Comparison of ENCODE assay signal across 1 cellular context in the genomic region with DNA sequence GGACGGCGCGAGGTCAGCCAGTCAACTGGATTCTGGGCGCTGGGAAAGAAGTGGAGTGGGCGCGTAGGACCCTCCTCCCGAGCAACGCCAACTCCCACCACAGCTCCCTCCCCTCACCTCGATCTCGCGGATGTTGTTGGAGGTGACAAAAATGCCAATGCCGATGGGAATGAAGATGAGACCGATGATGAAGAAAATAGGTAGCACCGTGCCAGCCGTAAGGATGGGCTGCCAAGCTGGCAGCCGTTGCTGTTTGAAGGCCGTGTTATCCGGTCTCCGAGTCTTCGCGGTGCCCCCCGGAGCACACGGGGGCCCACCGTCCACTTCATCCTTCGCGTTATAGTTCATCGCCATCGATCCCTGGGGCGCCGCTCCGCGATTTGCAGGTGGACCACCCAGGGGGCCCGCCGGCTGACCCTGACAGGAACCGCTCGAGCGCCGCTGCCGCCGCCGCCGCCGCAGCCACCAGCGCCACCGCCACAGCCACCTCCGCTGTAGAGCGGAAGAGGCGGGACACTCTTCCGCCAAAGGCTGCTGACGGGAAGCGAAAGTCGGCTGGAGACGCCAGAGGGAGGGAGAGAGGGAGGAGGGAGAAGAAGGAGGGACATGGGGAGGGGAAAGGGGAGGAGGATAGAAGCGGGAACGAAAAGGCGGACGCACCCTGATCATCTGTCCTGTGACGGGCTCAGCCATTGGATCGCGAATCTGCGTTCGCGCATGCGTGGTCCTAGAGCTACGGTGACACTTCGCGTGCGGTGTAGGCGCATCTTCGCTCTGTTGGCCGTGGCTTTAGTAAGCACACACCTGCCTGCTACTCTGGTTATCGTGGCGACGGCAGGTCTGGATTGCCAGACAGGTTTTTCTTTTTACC.
TF ChIP-seq lines count a peak whose summit lies in the region.

A gene (minus strand): TSS at position 508 of the 871 bp plus-strand sequence. CDS start 154 bp downstream, at position 354.

TF ChIP-seq in HepG2, 621 proteins besides CTCF, POLR2A, EP300 and RAD21 (continued from another document and continues in another):
- TF ChIP-seq HMG20B (CRISPR knock-in tag; conservative IDR thresholded peaks at IDR 0.05) (no peak), ZNF552 (CRISPR knock-in tag; IDR thresholded peaks at IDR 0.05; ENCODE audit: borderline replicate concordance) (no peak; the same call in 1 of the 2 replicates), HMG20A (CRISPR knock-in tag; IDR thresholded peaks at IDR 0.05; ENCODE audit: borderline replicate concordance) (0 out of 2 replicates have a peak, but pooled peaks have one; percentile 17), KLF16 (CRISPR knock-in tag; IDR thresholded peaks at IDR 0.05) (peak in 1 of 2 experiments; percentile 72; a peak in 2 of 4 replicates), ETV5 (CRISPR knock-in tag; IDR thresholded peaks at IDR 0.05; ENCODE audit: borderline replicate concordance) (peak; percentile 79), TBX3 (IDR thresholded peaks at IDR 0.05; ENCODE audit: borderline replicate concordance) (peak; percentile 28; the same call in 1 of the 2 replicates), ZNF564 (CRISPR knock-in tag; IDR thresholded peaks at IDR 0.05) (no peak), FOSL2 (CRISPR knock-in tag; IDR thresholded peaks at IDR 0.05) (peak; percentile 20; the same call in 1 of the 2 replicates), ZNF775 (CRISPR knock-in tag; IDR thresholded peaks at IDR 0.05; ENCODE audit: borderline replicate concordance) (peak; percentile 37; the same call in 1 of the 2 replicates), ZNF251 (CRISPR knock-in tag; IDR thresholded peaks at IDR 0.05) (peak; percentile 56; the same call in 1 of the 2 replicates), RBM39 (IDR thresholded peaks at IDR 0.05; ENCODE audit: low read depth, low read length, poor library complexity, severe bottlenecking) (peak; percentile 86), NFYB (CRISPR knock-in tag; IDR thresholded peaks at IDR 0.05) (peak; percentile 72), TAF1 (CRISPR knock-in tag; IDR thresholded peaks at IDR 0.05) (peak; percentile 91), ZNF282 (IDR thresholded peaks at IDR 0.05; ENCODE audit: partially characterized antibody) (no peak), ZSCAN31 (CRISPR knock-in tag; IDR thresholded peaks at IDR 0.05; ENCODE audit: low read depth) (peak; percentile 59; the same call in 1 of the 2 replicates), MEF2D (CRISPR knock-in tag; IDR thresholded peaks at IDR 0.05) (peak; percentile 77), ZNF557 (CRISPR knock-in tag; IDR thresholded peaks at IDR 0.05) (no peak), KMT2A (CRISPR knock-in tag; IDR thresholded peaks at IDR 0.05) (peak; percentile 97), ZNF546 (CRISPR knock-in tag; conservative IDR thresholded peaks at IDR 0.05) (peak; percentile 83; the same call in 1 of the 2 replicates), ZNF335 (CRISPR knock-in tag; IDR thresholded peaks at IDR 0.05) (0 out of 2 replicates have a peak, but pooled peaks have one; percentile 37), SPEN (CRISPR knock-in tag; IDR thresholded peaks at IDR 0.05; ENCODE audit: low read depth) (peak; percentile 90), SOX6 (IDR thresholded peaks at IDR 0.05) (no peak), SOX6 (CRISPR knock-in tag; IDR thresholded peaks at IDR 0.05) (peak; percentile 57; the same call in 1 of the 2 replicates), ZNF556 (CRISPR knock-in tag; IDR thresholded peaks at IDR 0.05; ENCODE audit: borderline replicate concordance) (peak; percentile 63; the same call in 1 of the 2 replicates), FOSL1 (CRISPR knock-in tag; IDR thresholded peaks at IDR 0.05; ENCODE audit: borderline replicate concordance) (no peak), IRX3 (CRISPR knock-in tag; IDR thresholded peaks at IDR 0.05; ENCODE audit: borderline replicate concordance, low read depth) (no peak), STAG1 (CRISPR knock-in tag; IDR thresholded peaks at IDR 0.05) (no peak), TEAD3 (CRISPR knock-in tag; optimal IDR thresholded peaks at IDR 0.05; ENCODE audit: borderline replicate concordance) (peak; percentile 46), PAWR (CRISPR knock-in tag; IDR thresholded peaks at IDR 0.05; ENCODE audit: borderline replicate concordance) (no peak), ZNF232 (CRISPR knock-in tag; IDR thresholded peaks at IDR 0.05; ENCODE audit: borderline replicate concordance) (no peak), FOXJ3 (CRISPR knock-in tag; IDR thresholded peaks at IDR 0.05; ENCODE audit: borderline replicate concordance) (no peak), ZNF160 (CRISPR knock-in tag; IDR thresholded peaks at IDR 0.05) (no peak), ZNF644 (CRISPR knock-in tag; IDR thresholded peaks at IDR 0.05; ENCODE audit: low read depth) (no peak), PRMT3 (CRISPR knock-in tag; IDR thresholded peaks at IDR 0.05; ENCODE audit: borderline replicate concordance, low read depth) (0 out of 2 replicates have a peak, but pooled peaks have one; percentile 57)
- TF ChIP-seq, protein P1, sequence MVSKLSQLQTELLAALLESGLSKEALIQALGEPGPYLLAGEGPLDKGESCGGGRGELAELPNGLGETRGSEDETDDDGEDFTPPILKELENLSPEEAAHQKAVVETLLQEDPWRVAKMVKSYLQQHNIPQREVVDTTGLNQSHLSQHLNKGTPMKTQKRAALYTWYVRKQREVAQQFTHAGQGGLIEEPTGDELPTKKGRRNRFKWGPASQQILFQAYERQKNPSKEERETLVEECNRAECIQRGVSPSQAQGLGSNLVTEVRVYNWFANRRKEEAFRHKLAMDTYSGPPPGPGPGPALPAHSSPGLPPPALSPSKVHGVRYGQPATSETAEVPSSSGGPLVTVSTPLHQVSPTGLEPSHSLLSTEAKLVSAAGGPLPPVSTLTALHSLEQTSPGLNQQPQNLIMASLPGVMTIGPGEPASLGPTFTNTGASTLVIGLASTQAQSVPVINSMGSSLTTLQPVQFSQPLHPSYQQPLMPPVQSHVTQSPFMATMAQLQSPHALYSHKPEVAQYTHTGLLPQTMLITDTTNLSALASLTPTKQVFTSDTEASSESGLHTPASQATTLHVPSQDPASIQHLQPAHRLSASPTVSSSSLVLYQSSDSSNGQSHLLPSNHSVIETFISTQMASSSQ (IDR thresholded peaks at IDR 0.05; ENCODE audit: low read depth), result no peak
- TF ChIP-seq, protein P1 (CRISPR knock-in tag; IDR thresholded peaks at IDR 0.05; ENCODE audit: borderline replicate concordance), result 0 out of 2 replicates have a peak, but pooled peaks have one; percentile 83
- TF ChIP-seq, protein P2, sequence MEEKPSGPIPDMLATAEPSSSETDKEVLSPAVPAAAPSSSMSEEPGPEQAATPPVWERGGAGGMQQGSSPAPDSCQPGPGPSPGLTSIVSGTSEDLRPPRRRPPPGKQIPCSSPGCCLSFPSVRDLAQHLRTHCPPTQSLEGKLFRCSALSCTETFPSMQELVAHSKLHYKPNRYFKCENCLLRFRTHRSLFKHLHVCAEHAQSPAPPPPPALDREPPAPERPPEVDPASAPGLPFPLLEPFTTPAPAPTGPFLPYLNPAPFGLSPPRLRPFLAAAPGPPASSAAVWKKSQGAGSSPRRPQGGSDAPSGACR (CRISPR knock-in tag; IDR thresholded peaks at IDR 0.05), result no peak; the same call in 1 of the 2 replicates
- TF ChIP-seq, protein P3, sequence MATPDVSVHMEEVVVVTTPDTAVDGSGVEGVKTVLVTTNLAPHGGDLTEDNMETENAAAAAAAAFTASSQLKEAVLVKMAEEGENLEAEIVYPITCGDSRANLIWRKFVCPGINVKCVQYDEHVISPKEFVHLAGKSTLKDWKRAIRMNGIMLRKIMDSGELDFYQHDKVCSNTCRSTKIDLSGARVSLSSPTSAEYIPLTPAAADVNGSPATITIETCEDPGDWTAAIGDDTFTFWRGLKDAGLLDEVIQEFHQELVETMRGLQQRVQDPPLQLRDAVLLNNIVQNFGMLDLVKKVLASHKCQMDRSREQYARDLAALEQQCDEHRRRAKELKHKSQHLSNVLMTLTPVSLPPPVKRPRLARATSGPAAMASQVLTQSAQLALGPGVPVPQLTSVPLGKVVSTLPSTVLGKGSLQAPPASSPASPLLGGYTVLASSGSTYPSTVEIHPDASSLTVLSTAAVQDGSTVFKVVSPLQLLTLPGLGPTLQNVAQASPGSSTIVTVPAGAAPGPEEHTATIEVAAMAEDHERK (CRISPR knock-in tag; IDR thresholded peaks at IDR 0.05; ENCODE audit: low read depth), result no peak
- TF ChIP-seq, protein P4, sequence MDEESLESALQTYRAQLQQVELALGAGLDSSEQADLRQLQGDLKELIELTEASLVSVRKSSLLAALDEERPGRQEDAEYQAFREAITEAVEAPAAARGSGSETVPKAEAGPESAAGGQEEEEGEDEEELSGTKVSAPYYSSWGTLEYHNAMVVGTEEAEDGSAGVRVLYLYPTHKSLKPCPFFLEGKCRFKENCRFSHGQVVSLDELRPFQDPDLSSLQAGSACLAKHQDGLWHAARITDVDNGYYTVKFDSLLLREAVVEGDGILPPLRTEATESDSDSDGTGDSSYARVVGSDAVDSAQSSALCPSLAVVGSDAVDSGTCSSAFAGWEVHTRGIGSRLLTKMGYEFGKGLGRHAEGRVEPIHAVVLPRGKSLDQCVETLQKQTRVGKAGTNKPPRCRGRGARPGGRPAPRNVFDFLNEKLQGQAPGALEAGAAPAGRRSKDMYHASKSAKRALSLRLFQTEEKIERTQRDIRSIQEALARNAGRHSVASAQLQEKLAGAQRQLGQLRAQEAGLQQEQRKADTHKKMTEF (CRISPR knock-in tag; IDR thresholded peaks at IDR 0.05), result peak; percentile 90
- TF ChIP-seq, protein P5, sequence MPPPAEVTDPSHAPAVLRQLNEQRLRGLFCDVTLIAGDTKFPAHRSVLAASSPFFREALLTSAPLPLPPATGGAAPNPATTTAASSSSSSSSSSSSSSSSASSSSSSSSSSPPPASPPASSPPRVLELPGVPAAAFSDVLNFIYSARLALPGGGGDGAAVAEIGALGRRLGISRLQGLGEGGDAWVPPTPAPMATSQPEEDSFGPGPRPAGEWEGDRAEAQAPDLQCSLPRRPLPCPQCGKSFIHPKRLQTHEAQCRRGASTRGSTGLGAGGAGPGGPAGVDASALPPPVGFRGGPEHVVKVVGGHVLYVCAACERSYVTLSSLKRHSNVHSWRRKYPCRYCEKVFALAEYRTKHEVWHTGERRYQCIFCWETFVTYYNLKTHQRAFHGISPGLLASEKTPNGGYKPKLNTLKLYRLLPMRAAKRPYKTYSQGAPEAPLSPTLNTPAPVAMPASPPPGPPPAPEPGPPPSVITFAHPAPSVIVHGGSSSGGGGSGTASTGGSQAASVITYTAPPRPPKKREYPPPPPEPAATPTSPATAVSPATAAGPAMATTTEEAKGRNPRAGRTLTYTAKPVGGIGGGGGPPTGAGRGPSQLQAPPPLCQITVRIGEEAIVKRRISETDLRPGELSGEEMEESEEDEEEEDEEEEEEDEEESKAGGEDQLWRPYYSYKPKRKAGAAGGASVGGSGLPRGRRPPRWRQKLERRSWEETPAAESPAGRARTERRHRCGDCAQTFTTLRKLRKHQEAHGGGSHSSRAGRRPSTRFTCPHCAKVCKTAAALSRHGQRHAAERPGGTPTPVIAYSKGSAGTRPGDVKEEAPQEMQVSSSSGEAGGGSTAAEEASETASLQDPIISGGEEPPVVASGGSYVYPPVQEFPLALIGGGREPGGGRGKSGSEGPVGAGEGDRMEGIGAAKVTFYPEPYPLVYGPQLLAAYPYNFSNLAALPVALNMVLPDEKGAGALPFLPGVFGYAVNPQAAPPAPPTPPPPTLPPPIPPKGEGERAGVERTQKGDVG (CRISPR knock-in tag; IDR thresholded peaks at IDR 0.05; ENCODE audit: borderline replicate concordance), result 0 out of 2 replicates have a peak, but pooled peaks have one; percentile 8
- TF ChIP-seq, protein P6, sequence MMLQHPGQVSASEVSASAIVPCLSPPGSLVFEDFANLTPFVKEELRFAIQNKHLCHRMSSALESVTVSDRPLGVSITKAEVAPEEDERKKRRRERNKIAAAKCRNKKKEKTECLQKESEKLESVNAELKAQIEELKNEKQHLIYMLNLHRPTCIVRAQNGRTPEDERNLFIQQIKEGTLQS (CRISPR knock-in tag; IDR thresholded peaks at IDR 0.05), result 0 out of 2 replicates have a peak, but pooled peaks have one; percentile 33
- TF ChIP-seq, protein P7, sequence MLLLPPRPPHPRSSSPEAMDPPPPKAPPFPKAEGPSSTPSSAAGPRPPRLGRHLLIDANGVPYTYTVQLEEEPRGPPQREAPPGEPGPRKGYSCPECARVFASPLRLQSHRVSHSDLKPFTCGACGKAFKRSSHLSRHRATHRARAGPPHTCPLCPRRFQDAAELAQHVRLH (CRISPR knock-in tag; IDR thresholded peaks at IDR 0.05; ENCODE audit: borderline replicate concordance, low read depth), result no peak
- TF ChIP-seq, protein P8, sequence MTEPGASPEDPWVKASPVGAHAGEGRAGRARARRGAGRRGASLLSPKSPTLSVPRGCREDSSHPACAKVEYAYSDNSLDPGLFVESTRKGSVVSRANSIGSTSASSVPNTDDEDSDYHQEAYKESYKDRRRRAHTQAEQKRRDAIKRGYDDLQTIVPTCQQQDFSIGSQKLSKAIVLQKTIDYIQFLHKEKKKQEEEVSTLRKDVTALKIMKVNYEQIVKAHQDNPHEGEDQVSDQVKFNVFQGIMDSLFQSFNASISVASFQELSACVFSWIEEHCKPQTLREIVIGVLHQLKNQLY (CRISPR knock-in tag; IDR thresholded peaks at IDR 0.05), result no peak; the same call in 1 of the 2 replicates
- TF ChIP-seq, protein P9, sequence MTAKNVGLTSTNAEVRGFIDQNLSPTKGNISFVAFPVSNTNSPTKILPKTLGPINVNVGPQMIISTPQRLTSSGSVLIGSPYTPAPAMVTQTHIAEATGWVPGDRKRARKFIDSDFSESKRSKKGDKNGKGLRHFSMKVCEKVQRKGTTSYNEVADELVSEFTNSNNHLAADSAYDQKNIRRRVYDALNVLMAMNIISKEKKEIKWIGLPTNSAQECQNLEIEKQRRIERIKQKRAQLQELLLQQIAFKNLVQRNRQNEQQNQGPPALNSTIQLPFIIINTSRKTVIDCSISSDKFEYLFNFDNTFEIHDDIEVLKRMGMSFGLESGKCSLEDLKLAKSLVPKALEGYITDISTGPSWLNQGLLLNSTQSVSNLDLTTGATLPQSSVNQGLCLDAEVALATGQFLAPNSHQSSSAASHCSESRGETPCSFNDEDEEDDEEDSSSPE (CRISPR knock-in tag; IDR thresholded peaks at IDR 0.05), result peak; percentile 91
- TF ChIP-seq, protein P10, sequence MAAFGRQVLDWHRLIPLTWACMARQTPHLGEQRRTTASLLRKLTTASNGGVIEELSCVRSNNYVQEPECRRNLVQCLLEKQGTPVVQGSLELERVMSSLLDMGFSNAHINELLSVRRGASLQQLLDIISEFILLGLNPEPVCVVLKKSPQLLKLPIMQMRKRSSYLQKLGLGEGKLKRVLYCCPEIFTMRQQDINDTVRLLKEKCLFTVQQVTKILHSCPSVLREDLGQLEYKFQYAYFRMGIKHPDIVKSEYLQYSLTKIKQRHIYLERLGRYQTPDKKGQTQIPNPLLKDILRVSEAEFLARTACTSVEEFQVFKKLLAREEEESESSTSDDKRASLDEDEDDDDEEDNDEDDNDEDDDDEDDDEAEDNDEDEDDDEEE (CRISPR knock-in tag; IDR thresholded peaks at IDR 0.05), result no peak
